In the genomic region with DNA sequence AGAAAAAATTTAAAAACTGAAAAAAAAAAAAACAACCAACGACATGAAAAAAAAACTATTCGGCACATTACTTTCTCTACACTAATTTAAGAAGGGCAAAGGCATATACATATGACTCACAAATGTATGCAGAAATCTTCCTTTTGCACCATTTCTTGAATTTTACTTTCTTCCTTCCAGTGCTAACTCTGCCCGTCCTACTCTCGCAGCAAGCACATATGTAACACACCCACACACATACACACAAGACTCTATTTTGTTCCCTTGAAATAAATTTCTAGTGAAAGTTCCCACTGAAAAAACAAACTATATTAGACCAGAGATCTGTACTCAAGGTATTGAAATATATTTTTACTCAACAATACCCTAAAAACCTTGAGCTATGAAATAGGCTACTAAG, we compare ENCODE assay signal across 1 cellular context.
TF ChIP-seq lines count a peak whose summit lies in the region.

No MANE protein-coding gene starts in this region.

TF ChIP-seq in IMR-90, 13 proteins besides CTCF, POLR2A, EP300 and RAD21 (continued from another document):
- TF ChIP-seq NFE2L2 (IDR thresholded peaks at IDR 0.05; ENCODE audit: low read depth, low read length) = no peak
- TF ChIP-seq, protein P1, sequence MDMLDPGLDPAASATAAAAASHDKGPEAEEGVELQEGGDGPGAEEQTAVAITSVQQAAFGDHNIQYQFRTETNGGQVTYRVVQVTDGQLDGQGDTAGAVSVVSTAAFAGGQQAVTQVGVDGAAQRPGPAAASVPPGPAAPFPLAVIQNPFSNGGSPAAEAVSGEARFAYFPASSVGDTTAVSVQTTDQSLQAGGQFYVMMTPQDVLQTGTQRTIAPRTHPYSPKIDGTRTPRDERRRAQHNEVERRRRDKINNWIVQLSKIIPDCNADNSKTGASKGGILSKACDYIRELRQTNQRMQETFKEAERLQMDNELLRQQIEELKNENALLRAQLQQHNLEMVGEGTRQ (IDR thresholded peaks at IDR 0.05; ENCODE audit: low read depth, low read length) = no peak
- no peak for TF ChIP-seq RFX5 (IDR thresholded peaks at IDR 0.05; ENCODE audit: low read depth, low read length)
